In genomic region chr5:171695804-171696203, GRCh38 we compare ENCODE assay signal across 10 cellular contexts.
"Had no signal": no experiment of that assay in that cellular context is flagged by ENCODE, and none has a peak within 500 bp of the region (broad histone marks: within the 10 kb centered on the region; RNA-seq: fewer than 3 reads in every experiment).

No MANE protein-coding gene starts in this region.

- FAIRE-seq: H1, K562 had no signal

- H3K9me3 ChIP-seq: HAP-1 had no signal

- H3K36me3 ChIP-seq: HAP-1 had no signal

- ATAC-seq: GM23338, HCT116, K562 had no signal

- H3K27ac ChIP-seq: HL-60, KMS-11 had no signal

- H3K4me1 ChIP-seq: HAP-1 had no signal

- H3K4me3 ChIP-seq: GM23338, HAP-1, K562 had no signal

- DNase-seq: H7, IMR-90, Karpas-422 had no signal
